ENCODE assay signal across 8 cellular contexts in the genomic region with DNA sequence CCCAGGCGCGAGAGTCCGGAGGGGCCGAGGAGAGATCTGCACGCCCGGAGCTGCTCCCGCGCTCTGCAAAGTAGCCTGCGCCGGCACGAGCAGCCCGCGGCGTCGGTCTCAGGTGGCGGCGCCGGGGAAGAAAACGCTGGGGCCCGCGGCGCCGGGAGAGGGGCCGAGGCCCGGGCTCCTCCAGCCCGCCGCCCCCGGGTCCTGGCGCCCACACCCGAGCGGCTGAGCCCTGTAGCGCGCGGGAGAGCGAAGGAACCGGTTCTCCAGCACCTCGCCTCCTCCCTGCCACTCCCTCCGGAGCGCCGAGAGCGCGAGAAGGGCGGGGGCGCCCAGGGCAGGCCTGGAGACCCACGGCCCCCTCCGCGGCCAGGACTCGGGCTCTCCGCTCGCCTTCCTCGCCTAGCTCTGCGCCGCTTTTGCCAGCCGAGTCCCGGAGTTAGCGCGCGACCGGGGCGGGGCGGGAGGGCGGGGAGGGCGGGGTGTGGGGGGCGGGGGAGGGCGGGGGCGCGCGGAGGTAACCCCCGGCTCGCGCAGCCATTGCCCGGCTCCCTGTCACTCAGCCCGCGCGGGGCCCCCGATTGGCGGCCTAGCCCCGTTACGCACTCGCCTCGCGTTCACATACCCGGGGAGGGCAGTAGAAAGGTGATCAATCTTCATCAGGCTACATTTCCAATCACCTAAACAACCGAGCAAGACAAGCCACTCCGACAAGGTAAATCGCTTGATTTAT. TPM values are rescaled to one million over a fixed set of nuclear protein-coding genes. Genes with fewer than 3 reads are reported as not detected.
A peak's percentile ranks its signal among the peaks of the same experiment; 100 is the strongest.
DNase-seq lines count a peak whose midpoint lies in the region; ATAC-seq and TF ChIP-seq lines count a peak whose summit lies in the region.

A gene (plus strand): TSS at position 645 of the 730 bp plus-strand sequence. CDS start 2,161 bp downstream, outside the sequence.

- intact Hi-C loops in activated T-helper 2 cell treated with anti-CD3 and anti-CD28 coated beads, Interferon-gamma antibody, Interleukin-2, Interleukin-4, amounts not matched to agents 10 μg/mL and 5 μg/mL and 100 μg/mL, durations not matched to agents 14 hours and 24 hours and 36 hours (cut with micrococcal nuclease) = loop anchor here (1.0 to 10.0 kb wide), 3 partner anchors 8 to 593 kb away; no protein-coding TSS in a partner anchor
- intact Hi-C loops in left ventricle myocardium inferior (cut with micrococcal nuclease) = no loop called here

- no peak for TF ChIP-seq CTCF in left ventricle myocardium inferior (IDR thresholded peaks at IDR 0.05; ENCODE audit: borderline replicate concordance)

- H3K9me3 ChIP-seq in HUES64 (ENCODE audit: insufficient read depth, low read depth, low read length) = no peaks in the 10 kb centered on the region
- H3K9me3 ChIP-seq in left ventricle myocardium inferior (replicated peaks) = no peaks in the 10 kb centered on the region

- no peak within 1 kb of the TSS for H3K27ac ChIP-seq in HUES64 (ENCODE audit: low read depth, low read length)
- H3K27ac ChIP-seq in left ventricle myocardium inferior (replicated peaks) = no peak within 1 kb of the TSS

- H3K4me1 ChIP-seq in HUES64 (ENCODE audit: insufficient read depth, low read length) (peaks cover 31% of the 10 kb centered on the region), left ventricle myocardium inferior (peaks cover 64% of the 10 kb centered on the region)

- peak within 1 kb of the TSS; percentile 66 for H3K9ac ChIP-seq in HUES64 (ENCODE audit: low read depth, low read length)

- under 1% methylated on average over 74 of the region's 86 CpGs for WGBS in HUES64

- H3K9me3 Mint-ChIP-seq in activated T-helper 2 cell treated with anti-CD3 and anti-CD28 coated beads, Interferon-gamma antibody, Interleukin-2, Interleukin-4, amounts not matched to agents 10 μg/mL and 5 μg/mL and 100 μg/mL, durations not matched to agents 14 hours and 24 hours and 36 hours = no peaks in the 10 kb centered on the region

- peaks cover 81% of the 10 kb centered on the region for H3K27me3 Mint-ChIP-seq in activated T-helper 2 cell treated with anti-CD3 and anti-CD28 coated beads, Interferon-gamma antibody, Interleukin-2, Interleukin-4, amounts not matched to agents 10 μg/mL and 5 μg/mL and 100 μg/mL, durations not matched to agents 14 hours and 24 hours and 36 hours (ENCODE audit: low read depth)

- peaks cover 23% of the 10 kb centered on the region for H3K4me1 Mint-ChIP-seq in activated T-helper 2 cell treated with anti-CD3 and anti-CD28 coated beads, Interferon-gamma antibody, Interleukin-2, Interleukin-4, amounts not matched to agents 10 μg/mL and 5 μg/mL and 100 μg/mL, durations not matched to agents 14 hours and 24 hours and 36 hours (ENCODE audit: low read depth)

- H3K36me3 Mint-ChIP-seq in activated T-helper 2 cell treated with anti-CD3 and anti-CD28 coated beads, Interferon-gamma antibody, Interleukin-2, Interleukin-4, amounts not matched to agents 10 μg/mL and 5 μg/mL and 100 μg/mL, durations not matched to agents 14 hours and 24 hours and 36 hours (ENCODE audit: low read depth) = no peaks in the 10 kb centered on the region

- H3K4me3 ChIP-seq in HUES64 (ENCODE audit: low read length) (peak within 1 kb of the TSS; percentile 82), left ventricle myocardium inferior (peak within 1 kb of the TSS; percentile 69)

- H3K27me3 ChIP-seq in HUES64 (ENCODE audit: insufficient read depth, low read length) (peaks cover 99% of the 10 kb centered on the region), left ventricle myocardium inferior (ENCODE audit: low read depth) (peaks cover 100% of the 10 kb centered on the region)

- peak within 1 kb of the TSS; percentile 45 for H3K27ac Mint-ChIP-seq in activated T-helper 2 cell treated with anti-CD3 and anti-CD28 coated beads, Interferon-gamma antibody, Interleukin-2, Interleukin-4, amounts not matched to agents 10 μg/mL and 5 μg/mL and 100 μg/mL, durations not matched to agents 14 hours and 24 hours and 36 hours

- H3K36me3 ChIP-seq in HUES64 (ENCODE audit: insufficient read depth, low read length) (no peaks in the 10 kb centered on the region), left ventricle myocardium inferior (peaks cover 8% of the 10 kb centered on the region)

- peak; percentile 60 for DNase-seq in GF-D8 (lab: John Stamatoyannopoulos, UW)
- peak; percentile 81 for DNase-seq in NOMO-1 treated with dmso at 0.1 percent for 144 hours (lab: John Stamatoyannopoulos, UW; ENCODE audit: unreplicated experiment)
- no peak for DNase-seq in activated T-helper 2 cell treated with anti-CD3 and anti-CD28 coated beads, Interferon-gamma antibody, Interleukin-2, Interleukin-4, amounts not matched to agents 10 μg/mL and 5 μg/mL and 100 μg/mL, durations not matched to agents 14 hours and 24 hours and 36 hours (ENCODE audit: low spot score)
- DNase-seq in left ventricle myocardium inferior = no peak
- DNase-seq in putamen (ENCODE audit: low spot score) = peak; percentile 62
- DNase-seq in medulla oblongata (ENCODE audit: extremely low spot score) = no peak

- peak within 1 kb of the TSS; percentile 80 for H3K4me3 Mint-ChIP-seq in activated T-helper 2 cell treated with anti-CD3 and anti-CD28 coated beads, Interferon-gamma antibody, Interleukin-2, Interleukin-4, amounts not matched to agents 10 μg/mL and 5 μg/mL and 100 μg/mL, durations not matched to agents 14 hours and 24 hours and 36 hours (ENCODE audit: low read depth)

- peak; percentile 89 for ATAC-seq in GM21717 (IDR thresholded peaks at IDR 0.05; ENCODE audit: unreplicated experiment)

RNA-seq across cellular contexts. Expression of the gene that starts here (rescaled TPM):
- polyA plus RNA-seq in HUES64 (2013, experiment 1 of 2) = 0.75 TPM
- polyA plus RNA-seq in HUES64 (2013, experiment 2 of 2) = 1.2 TPM
- total RNA-seq in activated T-helper 2 cell treated with anti-CD3 and anti-CD28 coated beads, Interferon-gamma antibody, Interleukin-2, Interleukin-4, amounts not matched to agents 10 μg/mL and 5 μg/mL and 100 μg/mL, durations not matched to agents 14 hours and 24 hours and 36 hours = not detected in 2 replicates
- total RNA-seq in left ventricle myocardium inferior = not detected

Comparison
In these comparisons a context has a peak if more than half of its experiments do, and no peak if none do; other contexts are left out.
1. DNase-seq: peak in GF-D8 (single experiment), NOMO-1 treated with dmso at 0.1 percent for 144 hours (single experiment) and putamen (single experiment); none in activated T-helper 2 cell treated with anti-CD3 and anti-CD28 coated beads, Interferon-gamma antibody, Interleukin-2, Interleukin-4, amounts not matched to agents 10 μg/mL and 5 μg/mL and 100 μg/mL, durations not matched to agents 14 hours and 24 hours and 36 hours (single experiment), left ventricle myocardium inferior (single experiment) and medulla oblongata (single experiment).